ENCODE assay signal across 17 cellular contexts in genomic region chr17:29740017-29740416, GRCh38.
DNase-seq lines count a peak whose midpoint lies in the region; ATAC-seq lines count a peak whose summit lies in the region.
"Had no signal": no experiment of that assay in that cellular context is flagged by ENCODE, and none has a peak within 500 bp of the region (broad histone marks: within the 10 kb centered on the region; RNA-seq: fewer than 3 reads in every experiment).

No MANE protein-coding gene starts in this region.

- no peaks in the 10 kb centered on the region for H3K36me3 ChIP-seq in rectal smooth muscle tissue (ENCODE audit: control insufficient read depth, insufficient read depth, low read length)
- H3K36me3 ChIP-seq: SJSA1 had no signal

- H3K4me1 ChIP-seq in rectal smooth muscle tissue (ENCODE audit: control insufficient read depth, insufficient read depth, low read length), result no peaks in the 10 kb centered on the region

- no peak overlapping the region for H3K9ac ChIP-seq in rectal smooth muscle tissue (ENCODE audit: low read length)
- H3K9ac ChIP-seq: KMS-11 had no signal

- H3K27ac Mint-ChIP-seq in activated T-helper 17 cell treated with anti-CD3 and anti-CD28 coated beads, Interleukin-2, amount 50 U/mL, for 72 hours, result peak overlapping the region; percentile 7
- H3K27ac Mint-ChIP-seq: endodermal cell, progenitor cell of endocrine pancreas had no signal

- ATAC-seq in activated T-helper 17 cell treated with anti-CD3 and anti-CD28 coated beads, Interleukin-2, amount 50 U/mL, for 72 hours (replicated peaks), result no peak
- no peak for ATAC-seq in HG02840 (IDR thresholded peaks at IDR 0.05; ENCODE audit: low FRiP score, unreplicated experiment)
- ATAC-seq: left colon had no signal

- H3K27ac ChIP-seq in rectal smooth muscle tissue (ENCODE audit: low read depth, low read length), result peak overlapping the region; percentile 21
- H3K27ac ChIP-seq: KMS-11, SJSA1, VCaP had no signal

- no peak overlapping the region for H3K4me3 ChIP-seq in rectal smooth muscle tissue (ENCODE audit: low read length)
- H3K4me3 ChIP-seq: SJSA1 had no signal

- H3K4me1 Mint-ChIP-seq in activated T-helper 17 cell treated with anti-CD3 and anti-CD28 coated beads, Interleukin-2, amount 50 U/mL, for 72 hours, result no peaks in the 10 kb centered on the region

- H3K9me3 Mint-ChIP-seq in activated T-helper 17 cell treated with anti-CD3 and anti-CD28 coated beads, Interleukin-2, amount 50 U/mL, for 72 hours, result no peaks in the 10 kb centered on the region
- H3K9me3 Mint-ChIP-seq: endodermal cell had no signal

- H3K4me3 Mint-ChIP-seq in activated T-helper 17 cell treated with anti-CD3 and anti-CD28 coated beads, Interleukin-2, amount 50 U/mL, for 72 hours, result no peak overlapping the region
- H3K4me3 Mint-ChIP-seq: endodermal cell had no signal

- H3K27me3 ChIP-seq in rectal smooth muscle tissue (ENCODE audit: control insufficient read depth, insufficient read depth, low read length), result no peaks in the 10 kb centered on the region
- H3K27me3 ChIP-seq: SJSA1 had no signal

- no peaks in the 10 kb centered on the region for H3K27me3 Mint-ChIP-seq in activated T-helper 17 cell treated with anti-CD3 and anti-CD28 coated beads, Interleukin-2, amount 50 U/mL, for 72 hours
- H3K27me3 Mint-ChIP-seq: progenitor cell of endocrine pancreas had no signal

- H3K36me3 Mint-ChIP-seq in activated T-helper 17 cell treated with anti-CD3 and anti-CD28 coated beads, Interleukin-2, amount 50 U/mL, for 72 hours (ENCODE audit: low read depth), result peaks cover 14% of the 10 kb centered on the region

- DNase-seq in ELF-1 (ENCODE audit: low read depth, low spot score) (peak; percentile 34), islet precursor cell (peak; percentile 85), NCI-H128 (lab: John Stamatoyannopoulos, UW; ENCODE audit: unreplicated experiment) (no peak), COLO829 (ENCODE audit: low spot score) (no peak)
- DNase-seq: activated CD8-positive, alpha-beta memory T cell treated with anti-CD3 and anti-CD28 coated beads, Interleukin-2, amount 50 U/mL, for 48 hours; endodermal cell; left colon; NCI-H1930; NCI-H82; stimulated activated CD4-positive, alpha-beta T cell treated with anti-CD3 and anti-CD28 coated beads, Interleukin-4, amount 100 ng/mL, for 4 hours had no signal

Comparison
In these comparisons a context has a peak if more than half of its experiments do, and no peak if none do; other contexts are left out.
1. DNase-seq: peak in ELF-1 (single experiment) and islet precursor cell (single experiment); none in NCI-H128 (single experiment) and COLO829 (single experiment).